Comparison of ENCODE assay signal across 34 cellular contexts in genomic region chr21:42271065-42271464, GRCh38. TPM values are rescaled to one million over a fixed set of nuclear protein-coding genes. Genes with fewer than 3 reads are reported as not detected.
"Had no signal": no experiment of that assay in that cellular context is flagged by ENCODE, and none has a peak within 500 bp of the region (broad histone marks: within the 10 kb centered on the region; RNA-seq: fewer than 3 reads in every experiment).

No MANE protein-coding gene starts in this region.

- H3K4me2 ChIP-seq: KMS-11 had no signal

- H3K36me3 ChIP-seq: brain microvascular endothelial cell had no signal

- ATAC-seq: activated CD8-positive, alpha-beta memory T cell treated with anti-CD3 and anti-CD28 coated beads, Interleukin-2, amount 10 ng/mL, durations not matched to agents 7 days and 5 days; activated T-helper 17 cell treated with anti-CD3 and anti-CD28 coated beads, Interleukin-2, amount 50 U/mL, for 72 hours; PC-3; Right ventricle myocardium inferior; SK-N-SH treated with all-trans-retinoic acid at 6 μM for 48 hours; T-cell had no signal

- DNase-seq: activated CD4-positive, alpha-beta T cell treated with anti-CD3 and anti-CD28 coated beads, Interleukin-2, amount 10 ng/mL, durations not matched to agents 7 days and 5 days; activated CD4-positive, alpha-beta T cell treated with anti-CD3 and anti-CD28 coated beads, Interleukin-2, amount 50 U/mL, for 48 hours; activated CD8-positive, alpha-beta memory T cell treated with anti-CD3 and anti-CD28 coated beads for 24 hours; activated CD8-positive, alpha-beta memory T cell treated with anti-CD3 and anti-CD28 coated beads, Interleukin-2, amount 10 ng/mL, durations not matched to agents 7 days and 5 days; activated CD8-positive, alpha-beta memory T cell treated with anti-CD3 and anti-CD28 coated beads, Interleukin-2, amount 50 U/mL, for 48 hours; activated effector memory CD4-positive, alpha-beta T cell treated with anti-CD3 and anti-CD28 coated beads, Interleukin-2, amount 50 U/mL, for 16 hours; activated naive CD4-positive, alpha-beta T cell treated with anti-CD3 and anti-CD28 coated beads, Interleukin-2, amount 50 U/mL, for 16 hours; activated T-cell treated with anti-CD3 and anti-CD28 coated beads, Interleukin-2, amount 50 U/mL, for 48 hours; amniotic stem cell; aorta; brain microvascular endothelial cell; central memory CD4-positive, alpha-beta T cell; MM.1S; NCI-H1092 treated with DMSO at 0.1 percent for 48 hours; NCI-H1417; NCI-H146; NCI-H187; NCI-H2029 treated with DMSO at 0.1 percent for 48 hours; NCI-H2107; NCI-H2171; NCI-H510A; NCI-H748 treated with DMSO at 0.1 percent for 48 hours; NK-92 treated with Interleukin-12 subunit alpha and Interleukin-12 subunit beta, amount 100 ng/mL, for 24 hours; PC-3; Peyer's patch; SIG-M5; T-cell had no signal

- H3K4me3 Mint-ChIP-seq: activated CD4-positive, alpha-beta T cell treated with anti-CD3 and anti-CD28 coated beads, Interleukin-2, amount 10 ng/mL, durations not matched to agents 7 days and 5 days; activated CD8-positive, alpha-beta memory T cell treated with anti-CD3 and anti-CD28 coated beads, Interleukin-2, amount 10 ng/mL, durations not matched to agents 7 days and 5 days; activated T-helper 17 cell treated with anti-CD3 and anti-CD28 coated beads, Interleukin-2, amount 50 U/mL, for 72 hours; T-cell; T-helper 2 cell treated with Interferon-gamma antibody and Interleukin-4, amounts not matched to agents 5 μg/mL and 100 μg/mL, for 36 hours had no signal

- H3K27me3 Mint-ChIP-seq: activated CD4-positive, alpha-beta T cell treated with anti-CD3 and anti-CD28 coated beads, Interleukin-2, amount 10 ng/mL, durations not matched to agents 7 days and 5 days; activated CD8-positive, alpha-beta memory T cell treated with anti-CD3 and anti-CD28 coated beads, Interleukin-2, amount 10 ng/mL, durations not matched to agents 7 days and 5 days; activated T-helper 17 cell treated with anti-CD3 and anti-CD28 coated beads, Interleukin-2, amount 50 U/mL, for 72 hours; T-cell had no signal

- H3K4me3 ChIP-seq: Peyer's patch had no signal

- H3K27ac Mint-ChIP-seq: activated CD4-positive, alpha-beta T cell treated with anti-CD3 and anti-CD28 coated beads, Interleukin-2, amount 10 ng/mL, durations not matched to agents 7 days and 5 days; activated CD8-positive, alpha-beta memory T cell treated with anti-CD3 and anti-CD28 coated beads, Interleukin-2, amount 10 ng/mL, durations not matched to agents 7 days and 5 days; activated T-helper 17 cell treated with anti-CD3 and anti-CD28 coated beads, Interleukin-2, amount 50 U/mL, for 72 hours; T-helper 2 cell treated with Interferon-gamma antibody and Interleukin-4, amounts not matched to agents 5 μg/mL and 100 μg/mL, for 36 hours had no signal

- H3K27ac ChIP-seq: brain microvascular endothelial cell, KMS-11, Peyer's patch, RWPE1 had no signal

- H3K27me3 ChIP-seq: brain microvascular endothelial cell, Peyer's patch had no signal

- H3K9me3 ChIP-seq: Peyer's patch had no signal

- H3K36me3 Mint-ChIP-seq: activated CD8-positive, alpha-beta memory T cell treated with anti-CD3 and anti-CD28 coated beads, Interleukin-2, amount 10 ng/mL, durations not matched to agents 7 days and 5 days had no signal

- H3K9me3 Mint-ChIP-seq: activated CD4-positive, alpha-beta T cell treated with anti-CD3 and anti-CD28 coated beads, Interleukin-2, amount 10 ng/mL, durations not matched to agents 7 days and 5 days; activated T-helper 17 cell treated with anti-CD3 and anti-CD28 coated beads, Interleukin-2, amount 50 U/mL, for 72 hours; T-cell; T-helper 2 cell treated with Interferon-gamma antibody and Interleukin-4, amounts not matched to agents 5 μg/mL and 100 μg/mL, for 36 hours had no signal

RNA-seq across cellular contexts. Expression of gene TFF3, which starts 44.1 kb away (rescaled TPM):
- total RNA-seq: activated CD4-positive, alpha-beta T cell treated with anti-CD3 and anti-CD28 coated beads, Interleukin-2, amount 10 ng/mL, durations not matched to agents 7 days and 5 days; activated CD8-positive, alpha-beta memory T cell treated with anti-CD3 and anti-CD28 coated beads, Interleukin-2, amount 10 ng/mL, durations not matched to agents 7 days and 5 days; activated T-helper 17 cell treated with anti-CD3 and anti-CD28 coated beads, Interleukin-2, amount 50 U/mL, for 72 hours; LHCN-M2 had no signal

RNA-seq across cellular contexts. Expression of gene ABCG1, which starts 52.1 kb away (rescaled TPM):
- total RNA-seq: LHCN-M2 had no signal
